In the genomic region with DNA sequence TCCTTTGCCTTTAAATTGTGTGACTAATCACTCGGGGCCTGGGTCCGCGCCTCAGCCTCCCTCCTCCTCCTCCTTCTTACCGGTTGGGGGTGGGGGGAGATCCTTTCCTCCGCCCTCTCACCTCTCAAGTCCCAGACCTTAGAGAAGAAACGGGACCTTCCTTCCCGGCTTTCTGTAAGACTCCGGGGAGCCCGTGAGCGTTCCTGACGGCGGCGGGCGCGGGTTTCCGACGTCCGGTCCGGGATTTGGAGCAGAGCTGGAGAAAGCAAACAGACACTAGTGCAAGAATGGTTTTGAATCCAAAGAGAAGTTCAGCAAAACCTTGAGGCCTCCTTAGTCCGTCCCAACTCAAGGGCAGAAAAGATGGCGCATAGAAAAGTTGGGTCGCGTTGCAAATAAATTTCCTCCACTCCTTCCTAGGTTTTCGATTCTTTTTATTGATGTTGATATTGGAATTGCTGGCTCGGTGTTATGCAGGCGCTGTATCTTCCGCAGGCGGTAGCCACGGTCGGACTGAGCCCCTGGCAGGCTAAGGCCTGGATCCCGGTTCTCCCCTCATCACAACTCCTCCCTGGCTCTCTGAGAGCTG, we compare ENCODE assay signal across 11 cellular contexts. TPM values are rescaled to one million over a fixed set of nuclear protein-coding genes. Genes with fewer than 3 reads are reported as not detected.
A peak's percentile ranks its signal among the peaks of the same experiment; 100 is the strongest.
DNase-seq lines count a peak whose midpoint lies in the region; ATAC-seq, FAIRE-seq and TF ChIP-seq lines count a peak whose summit lies in the region.
"Had no signal": no experiment of that assay in that cellular context is flagged by ENCODE, and none has a peak within 500 bp of the region (broad histone marks: within the 10 kb centered on the region; RNA-seq: fewer than 3 reads in every experiment).

No MANE protein-coding gene starts in this region.

- H3K27ac ChIP-seq in HepG2 (ENCODE audit: extremely low read length, insufficient read depth, low read length) = no peak overlapping the region
- no peak overlapping the region for H3K27ac ChIP-seq in right lobe of liver
- no peak overlapping the region for H3K27ac ChIP-seq in spleen
- H3K27ac ChIP-seq in tibial artery = no peak overlapping the region
- H3K27ac ChIP-seq: parathyroid adenoma had no signal

- TF ChIP-seq POLR2A in HepG2 (IDR thresholded peaks at IDR 0.05; ENCODE audit: insufficient read depth in 1 of 2, low read depth in 2 of 2, low read length in 2 of 2) = no peak
- TF ChIP-seq POLR2A in right lobe of liver (IDR thresholded peaks at IDR 0.05) = no peak
- TF ChIP-seq POLR2A in spleen (IDR thresholded peaks at IDR 0.05) = no peak

- intact Hi-C loops in HepG2 (cut with micrococcal nuclease; ENCODE audit: unreplicated experiment) (loop anchor here (5.0 kb wide), 1 partner anchor 35 kb away; no protein-coding TSS in a partner anchor), right lobe of liver (cut with DNase I) (no loop called here), spleen (cut with DNase I; ENCODE audit: low total_unique reads) (no loop called here), tibial artery (cut with DNase I; ENCODE audit: low total_unique reads) (no loop called here)

- H3K79me2 ChIP-seq in HepG2 (ENCODE audit: insufficient read depth, low read length) = no peaks in the 10 kb centered on the region
- H3K79me2 ChIP-seq: parathyroid adenoma had no signal

- no peak overlapping the region for H2AFZ ChIP-seq in HepG2 (ENCODE audit: low read length)
- H2AFZ ChIP-seq: parathyroid adenoma had no signal

- TF ChIP-seq CTCF in HepG2 (CRISPR knock-in tag; IDR thresholded peaks at IDR 0.05) = no peak
- no peak for TF ChIP-seq CTCF in right lobe of liver (IDR thresholded peaks at IDR 0.05)
- TF ChIP-seq CTCF in spleen (IDR thresholded peaks at IDR 0.05 in 8 of 11, conservative IDR thresholded peaks at IDR 0.05 in 3 of 11) = no peak
- TF ChIP-seq CTCF in tibial artery (IDR thresholded peaks at IDR 0.05) = no peak

- no peak for FAIRE-seq in HepG2 (lab: Jason Lieb, UNC)

- POLR2A ChIA-PET in HepG2 (lab: Yijun Ruan, JAX) = interaction anchor here (0.8 to 4.9 kb wide), 5 partner anchors 8 to 35 kb away, joined by 3 to 42 read pairs (median 5); a partner anchor contains a TSS

- H3K27ac Mint-ChIP-seq in activated naive CD8-positive, alpha-beta T cell = peak overlapping the region; percentile 58
- H3K27ac Mint-ChIP-seq: dendritic cell treated with granulocyte-macrophage colony-stimulating factor and Interleukin-4, amounts not matched to agents 40 ng/mL and 50 ng/mL, for 4 days had no signal

- TF ChIP-seq EP300 in HepG2 (IDR thresholded peaks at IDR 0.05; ENCODE audit: low read depth in 2 of 2, low read length in 2 of 2) (no peak), HepG2 (CRISPR knock-in tag; IDR thresholded peaks at IDR 0.05; ENCODE audit: borderline replicate concordance) (no peak)

- BruUV-seq in HepG2 (replicated peaks; lab: Mats Ljungman, UMichigan) = no TSS peak

- peak overlapping the region; percentile 98 for H3K4me2 ChIP-seq in HepG2 (ENCODE audit: low read depth, low read length)

- H4K20me1 ChIP-seq in HepG2 (ENCODE audit: insufficient read depth, low read length) = peaks cover 3% of the 10 kb centered on the region; the same call in 1 of the 2 replicates

- H3K36me3 ChIP-seq in HepG2 (replicated peaks in 1 of 2; ENCODE audit: control insufficient read depth in 1 of 2, insufficient read depth in 2 of 2, low read length in 2 of 2) = no peaks in the 10 kb centered on the region
- H3K36me3 ChIP-seq in right lobe of liver = no peaks in the 10 kb centered on the region
- no peaks in the 10 kb centered on the region for H3K36me3 ChIP-seq in spleen
- no peaks in the 10 kb centered on the region for H3K36me3 ChIP-seq in tibial artery

- WGBS in HepG2 (ENCODE audit: low lambda C conversion rate) = 83% methylated on average over 31 of the region's 31 CpGs
- WGBS in right lobe of liver (ENCODE audit: insufficient coverage, low coverage, low lambda C conversion rate, missing lambda C conversion rate) = 12% methylated on average over 30 of the region's 31 CpGs
- 5 to 11% (median 9%) methylated on average over 31 of the region's 31 CpGs for WGBS in spleen, 5 donors

- H3K4me1 ChIP-seq in HepG2 (ENCODE audit: insufficient read depth, low read length) = peaks cover 68% of the 10 kb centered on the region
- peaks cover 0 to 27% (median 5%) of the 10 kb centered on the region in 4 donors for H3K4me1 ChIP-seq in right lobe of liver
- H3K4me1 ChIP-seq in spleen = peaks cover 18 to 76% (median 50%) of the 10 kb centered on the region in 6 donors
- peaks cover 0 to 50% (median 43%) of the 10 kb centered on the region in 4 donors for H3K4me1 ChIP-seq in tibial artery
- H3K4me1 ChIP-seq: parathyroid adenoma had no signal

- in situ Hi-C loops in HepG2 (cut with HindIII; ENCODE audit: extremely low pct_ligation_motif_present, low pct_unique_long_range_greater_than_20kb) = no loop called here

- H3K9me3 ChIP-seq in HepG2 (ENCODE audit: low read length) (no peaks in the 10 kb centered on the region), right lobe of liver (no peaks in the 10 kb centered on the region), spleen (peaks cover 0 to 24% (median 0%) of the 10 kb centered on the region in 8 donors), tibial artery (no peaks in the 10 kb centered on the region)

- H3K4me3 ChIP-seq in HepG2 (replicated peaks in 1 of 3; ENCODE audit: insufficient read depth in 1 of 3, low read depth in 2 of 3, low read length in 3 of 3) = peak overlapping the region in 2 of 3 experiments; percentile 60 to 82; a peak in 2 of 6 replicates
- H3K4me3 ChIP-seq in right lobe of liver = no peak overlapping the region
- peak overlapping the region in 2 of 8 donors; percentile 47 to 69 for H3K4me3 ChIP-seq in spleen
- no peak overlapping the region for H3K4me3 ChIP-seq in tibial artery

- TF ChIP-seq RAD21 in HepG2 (CRISPR knock-in tag; IDR thresholded peaks at IDR 0.05) = no peak

- H3K27me3 ChIP-seq in HepG2 (ENCODE audit: control insufficient read depth in 1 of 2, insufficient read depth in 2 of 2, low read length in 2 of 2) (peaks cover 20 to 94% of the 10 kb centered on the region in 2 experiments; a peak in 4 of 5 replicates), right lobe of liver (peaks cover 67 to 94% of the 10 kb centered on the region in 2 donors), spleen (replicated peaks in 1 of 7) (peaks cover 52 to 100% (median 100%) of the 10 kb centered on the region in 7 donors), tibial artery (peaks cover 32 to 100% of the 10 kb centered on the region in 2 donors)

- H3K4me1 Mint-ChIP-seq in activated naive CD8-positive, alpha-beta T cell (ENCODE audit: low read depth) = peaks cover 47% of the 10 kb centered on the region

- H3K4me3 Mint-ChIP-seq in activated naive CD8-positive, alpha-beta T cell = peak overlapping the region; percentile 67

- no peak overlapping the region for H3K9ac ChIP-seq in HepG2 (ENCODE audit: insufficient read depth, low read depth, low read length)
- H3K9ac ChIP-seq: parathyroid adenoma had no signal

- H3K9me3 Mint-ChIP-seq in activated naive CD8-positive, alpha-beta T cell (ENCODE audit: low read depth) = no peaks in the 10 kb centered on the region
- H3K9me3 Mint-ChIP-seq: dendritic cell treated with granulocyte-macrophage colony-stimulating factor and Interleukin-4, amounts not matched to agents 40 ng/mL and 50 ng/mL, for 4 days had no signal

- DNase-seq in HepG2 (ENCODE audit: low spot score) (no peak), right lobe of liver (no peak), islet precursor cell (peak; percentile 75), spleen (no peak), midbrain (lab: John Stamatoyannopoulos, UW) (no peak), tibial artery (no peak), NCI-H2081 treated with DMSO at 0.1 percent for 48 hours (lab: John Stamatoyannopoulos, UW) (no peak)
- DNase-seq: NCI-H2029 had no signal

- H3K27me3 Mint-ChIP-seq in activated naive CD8-positive, alpha-beta T cell = peaks cover 63% of the 10 kb centered on the region

- no peak for ATAC-seq in HepG2
- ATAC-seq in right lobe of liver = no peak

- CTCF ChIA-PET in HepG2 (lab: Yijun Ruan, JAX; ENCODE audit: low intra/inter-chr PET ratio, low total read pairs) = interaction anchor here (0.9 kb wide), 1 partner anchor 17 kb away, joined by 3 read pairs; no protein-coding TSS in a partner anchor

- no peaks in the 10 kb centered on the region for H3K36me3 Mint-ChIP-seq in activated naive CD8-positive, alpha-beta T cell

RNA-seq across cellular contexts. Expression of a gene that starts 2.0 kb away (rescaled TPM):
- total RNA-seq in HepG2 (2016; rRNA removed; fragmentation: Illumina TruSeq; extraction: Trizol) (0.18 TPM in 1 of 2 replicates, not detected in the other), right lobe of liver (not detected), spleen (not detected)
- total RNA-seq in HepG2 (2016; cell fraction: cytosol; rRNA removed; fragmentation: Illumina TruSeq; extraction: Trizol; ENCODE audit: low read depth) = not detected in 2 replicates
- 0.13 and 0.52 TPM in 2 replicates for total RNA-seq in HepG2 (2016; cell fraction: insoluble cytoplasmic fraction; rRNA removed; fragmentation: Illumina TruSeq; extraction: Trizol)
- 0.09 TPM in 1 of 2 replicates, not detected in the other for total RNA-seq in HepG2 (2016; cell fraction: membrane; rRNA removed; fragmentation: Illumina TruSeq; extraction: Trizol)
- total RNA-seq in HepG2 (2016; cell fraction: nucleus; rRNA removed; fragmentation: Illumina TruSeq; extraction: Trizol) = 0.25 and 0.37 TPM in 2 replicates
- polyA plus RNA-seq in HepG2 (2011; rRNA removed) (0.69 and 0.86 TPM in 2 replicates), spleen (under 1 TPM in 1 of 3 donors, not detected in 2; 0.16 TPM)
- 0.40 and 0.47 TPM in 2 replicates for polyA plus RNA-seq in HepG2 (2011; cell fraction: cytosol; rRNA removed)
- 3.0 and 3.7 TPM in 2 replicates for polyA plus RNA-seq in HepG2 (2011; cell fraction: nucleus; rRNA removed)
- polyA plus RNA-seq in HepG2 (2012) = 0.32 and 0.51 TPM in 2 replicates
- polyA plus RNA-seq in HepG2 (2016; cell fraction: cytosol; fragmentation: Illumina TruSeq; extraction: Trizol; ENCODE audit: low read depth) = 0.19 TPM in 1 of 2 replicates, not detected in the other
- 0.27 and 0.41 TPM in 2 replicates for polyA plus RNA-seq in HepG2 (2016; cell fraction: insoluble cytoplasmic fraction; fragmentation: Illumina TruSeq; extraction: Trizol; ENCODE audit: low read depth)
- polyA plus RNA-seq in HepG2 (2016; cell fraction: membrane; fragmentation: Illumina TruSeq; extraction: Trizol; ENCODE audit: low read depth) = 0.09 and 0.16 TPM in 2 replicates
- 0.94 TPM in 1 of 2 replicates, not detected in the other for polyA plus RNA-seq in HepG2 (2016; cell fraction: nucleus; fragmentation: Illumina TruSeq; extraction: Trizol; ENCODE audit: insufficient read depth, low read depth)
- polyA minus RNA-seq in HepG2 (2011; rRNA and poly(A)+ RNA removed; ENCODE audit: low replicate concordance) = 0.89 and 1.8 TPM in 2 replicates
- polyA minus RNA-seq in HepG2 (2011; cell fraction: cytosol; rRNA and poly(A)+ RNA removed) = 0.40 and 1.1 TPM in 2 replicates
- 1.8 and 2.2 TPM in 2 replicates for polyA minus RNA-seq in HepG2 (2011; cell fraction: nucleus; rRNA and poly(A)+ RNA removed)

RNA-seq across cellular contexts. Expression of a gene that starts 15.4 kb away (rescaled TPM):
- total RNA-seq in HepG2 (2016; rRNA removed; fragmentation: Illumina TruSeq; extraction: Trizol) (0.15 TPM in 1 of 2 replicates, not detected in the other), right lobe of liver (not detected), spleen (not detected)
- total RNA-seq in HepG2 (2016; cell fraction: cytosol; rRNA removed; fragmentation: Illumina TruSeq; extraction: Trizol; ENCODE audit: low read depth) = 0.09 TPM in 1 of 2 replicates, not detected in the other
- total RNA-seq in HepG2 (2016; cell fraction: insoluble cytoplasmic fraction; rRNA removed; fragmentation: Illumina TruSeq; extraction: Trizol) = 0.09 TPM in 1 of 2 replicates, not detected in the other
- total RNA-seq in HepG2 (2016; cell fraction: membrane; rRNA removed; fragmentation: Illumina TruSeq; extraction: Trizol) = 0.06 and 0.17 TPM in 2 replicates
- total RNA-seq in HepG2 (2016; cell fraction: nucleus; rRNA removed; fragmentation: Illumina TruSeq; extraction: Trizol) = not detected in 2 replicates
- polyA plus RNA-seq in HepG2 (2011; rRNA removed) (0.07 TPM in 2 replicates), spleen (under 1 TPM in 1 of 3 donors, not detected in 2; 0.06 TPM)
- 0.04 and 0.05 TPM in 2 replicates for polyA plus RNA-seq in HepG2 (2011; cell fraction: cytosol; rRNA removed)
- 0.29 and 0.59 TPM in 2 replicates for polyA plus RNA-seq in HepG2 (2011; cell fraction: nucleus; rRNA removed)
- 0.17 and 0.25 TPM in 2 replicates for polyA plus RNA-seq in HepG2 (2012)
- polyA plus RNA-seq in HepG2 (2016; cell fraction: cytosol; fragmentation: Illumina TruSeq; extraction: Trizol; ENCODE audit: low read depth) = 0.07 and 0.12 TPM in 2 replicates
- polyA plus RNA-seq in HepG2 (2016; cell fraction: insoluble cytoplasmic fraction; fragmentation: Illumina TruSeq; extraction: Trizol; ENCODE audit: low read depth) = 0.25 and 0.37 TPM in 2 replicates
- 0.21 and 0.24 TPM in 2 replicates for polyA plus RNA-seq in HepG2 (2016; cell fraction: membrane; fragmentation: Illumina TruSeq; extraction: Trizol; ENCODE audit: low read depth)
- polyA plus RNA-seq in HepG2 (2016; cell fraction: nucleus; fragmentation: Illumina TruSeq; extraction: Trizol; ENCODE audit: insufficient read depth, low read depth) = 0.36 and 0.59 TPM in 2 replicates
- polyA minus RNA-seq in HepG2 (2011; rRNA and poly(A)+ RNA removed; ENCODE audit: low replicate concordance) = 0.07 and 0.10 TPM in 2 replicates
- polyA minus RNA-seq in HepG2 (2011; cell fraction: cytosol; rRNA and poly(A)+ RNA removed) = 0.20 and 0.44 TPM in 2 replicates
- not detected in 2 replicates for polyA minus RNA-seq in HepG2 (2011; cell fraction: nucleus; rRNA and poly(A)+ RNA removed)

Comparison
In these comparisons a context has a peak if more than half of its experiments do, and no peak if none do; other contexts are left out.
1. H3K4me3 ChIP-seq: peak in HepG2 (2 of 3); none in right lobe of liver (0 of 3) and tibial artery (0 of 2).